In genomic region chr16:22383827-22384226, GRCh38 we compare ENCODE assay signal across 30 cellular contexts.
"Had no signal": no experiment of that assay in that cellular context is flagged by ENCODE, and none has a peak within 500 bp of the region (broad histone marks: within the 10 kb centered on the region; RNA-seq: fewer than 3 reads in every experiment).

No MANE protein-coding gene starts in this region.

- H3K36me3 Mint-ChIP-seq: naive thymus-derived CD8-positive, alpha-beta T cell; natural killer cell treated with Interleukin-12 subunit alpha and Interleukin-12 subunit beta and Interleukin-15 and Interleukin-18, amount 100 ng/mL, for 72 hours; stimulated activated memory B cell treated with anti-CD40 and anti-IgM and Interleukin-4, amounts not matched to agents 10 μg/mL and 1 μg/mL and 100 μg/mL, for 72 hours; type B pancreatic cell had no signal

- ATAC-seq: naive thymus-derived CD8-positive, alpha-beta T cell; natural killer cell treated with Interleukin-12 subunit alpha and Interleukin-12 subunit beta and Interleukin-15 and Interleukin-18, amount 100 ng/mL, for 72 hours; pancreas; right cardiac atrium; sciatic nerve; stimulated activated memory B cell treated with anti-CD40 and anti-IgM and Interleukin-4, amounts not matched to agents 10 μg/mL and 1 μg/mL and 100 μg/mL, for 72 hours; stimulated activated naive CD8-positive, alpha-beta T cell treated with anti-CD3 and anti-CD28 coated beads, Interleukin-15, amount 100 ng/mL, for 72 hours; stimulated activated naive CD8-positive, alpha-beta T cell treated with anti-CD3 and anti-CD28 coated beads, Interleukin-15, Interleukin-2, amounts not matched to agents 100 U/mL and 50 U/mL, for 24 hours; upper lobe of right lung had no signal

- H3K9me3 ChIP-seq: neutrophil, pancreas, prostate gland, spleen, suprapubic skin, testis, tibial artery, transverse colon, upper lobe of right lung, uterus had no signal

- H3K4me3 ChIP-seq: pancreas, prostate gland, skin epidermis, smooth muscle cell, spleen, suprapubic skin, testis, tibial artery, transverse colon, upper lobe of right lung, uterus had no signal

- H3K4me2 ChIP-seq: smooth muscle cell had no signal

- H3K4me3 Mint-ChIP-seq: naive thymus-derived CD8-positive, alpha-beta T cell; natural killer cell treated with Interleukin-12 subunit alpha and Interleukin-12 subunit beta and Interleukin-15 and Interleukin-18, amount 100 ng/mL, for 72 hours; nephron progenitor cell; neural crest cell; stimulated activated memory B cell treated with anti-CD40 and anti-IgM and Interleukin-4, amounts not matched to agents 10 μg/mL and 1 μg/mL and 100 μg/mL, for 72 hours; stimulated activated naive CD8-positive, alpha-beta T cell treated with anti-CD3 and anti-CD28 coated beads, Interleukin-15, amount 100 ng/mL, for 72 hours; type B pancreatic cell had no signal

- H3K4me1 ChIP-seq: pancreas, upper lobe of right lung, uterus had no signal

- H3K27ac Mint-ChIP-seq: natural killer cell treated with Interleukin-12 subunit alpha and Interleukin-12 subunit beta and Interleukin-15 and Interleukin-18, amount 100 ng/mL, for 72 hours; nephron progenitor cell; stimulated activated memory B cell treated with anti-CD40 and anti-IgM and Interleukin-4, amounts not matched to agents 10 μg/mL and 1 μg/mL and 100 μg/mL, for 72 hours; stimulated activated naive CD8-positive, alpha-beta T cell treated with anti-CD3 and anti-CD28 coated beads, Interleukin-15, amount 100 ng/mL, for 72 hours; type B pancreatic cell had no signal

- H3K27me3 Mint-ChIP-seq: naive thymus-derived CD8-positive, alpha-beta T cell; natural killer cell treated with Interleukin-12 subunit alpha and Interleukin-12 subunit beta and Interleukin-15 and Interleukin-18, amount 100 ng/mL, for 72 hours; stimulated activated memory B cell treated with anti-CD40 and anti-IgM and Interleukin-4, amounts not matched to agents 10 μg/mL and 1 μg/mL and 100 μg/mL, for 72 hours; stimulated activated naive CD8-positive, alpha-beta T cell treated with anti-CD3 and anti-CD28 coated beads, Interleukin-15, amount 100 ng/mL, for 72 hours; type B pancreatic cell had no signal

- H3K9me3 Mint-ChIP-seq: naive thymus-derived CD8-positive, alpha-beta T cell; natural killer cell treated with Interleukin-12 subunit alpha and Interleukin-12 subunit beta and Interleukin-15 and Interleukin-18, amount 100 ng/mL, for 72 hours; nephron progenitor cell; neural crest cell; stimulated activated memory B cell treated with anti-CD40 and anti-IgM and Interleukin-4, amounts not matched to agents 10 μg/mL and 1 μg/mL and 100 μg/mL, for 72 hours; stimulated activated naive CD8-positive, alpha-beta T cell treated with anti-CD3 and anti-CD28 coated beads, Interleukin-15, amount 100 ng/mL, for 72 hours; type B pancreatic cell had no signal

- H3K27ac ChIP-seq: neutrophil, pancreas, prostate gland, skin epidermis, spleen, suprapubic skin, testis, tibial artery, transverse colon, upper lobe of right lung, uterus had no signal

- H3K27me3 ChIP-seq: neutrophil, pancreas, spleen, suprapubic skin, testis, tibial artery, transverse colon, upper lobe of right lung, uterus had no signal

- DNase-seq: naive thymus-derived CD8-positive, alpha-beta T cell; nephron progenitor cell; nucleus accumbens; pancreas; right cardiac atrium; spleen; stimulated activated CD4-positive, alpha-beta T cell treated with anti-CD3 and anti-CD28 coated beads, Interleukin-12 subunit alpha, Interleukin-12 subunit beta, amount 100 ng/mL, for 4 hours; stimulated activated CD4-positive, alpha-beta T cell treated with anti-CD3 and anti-CD28 coated beads, Interleukin-1b, Interleukin-23, amount 100 ng/mL, for 48 hours; stimulated activated CD4-positive, alpha-beta T cell treated with anti-CD3 and anti-CD28 coated beads, Interleukin-4, amount 100 ng/mL, for 1 hour; stimulated activated CD4-positive, alpha-beta T cell treated with anti-CD3 and anti-CD28 coated beads, Interleukin-4, amount 100 ng/mL, for 4 hours; stimulated activated CD8-positive, alpha-beta memory T cell treated with anti-CD3 and anti-CD28 coated beads, Interleukin-4, amount 100 ng/mL, for 48 hours; stimulated activated naive CD4-positive, alpha-beta T cell; stimulated activated naive CD8-positive, alpha-beta T cell treated with anti-CD3 and anti-CD28 coated beads, Interleukin-15, amount 100 ng/mL, for 72 hours; stimulated activated naive CD8-positive, alpha-beta T cell treated with anti-CD3 and anti-CD28 coated beads, Interleukin-15, Interleukin-2, amounts not matched to agents 100 U/mL and 50 U/mL, for 24 hours; substantia nigra; testis; tibial artery; transverse colon; upper lobe of right lung; uterus had no signal

- H3K36me3 ChIP-seq: neutrophil, pancreas, prostate gland, suprapubic skin, transverse colon, upper lobe of right lung, uterus had no signal

- H3K4me1 Mint-ChIP-seq: neural crest cell; stimulated activated memory B cell treated with anti-CD40 and anti-IgM and Interleukin-4, amounts not matched to agents 10 μg/mL and 1 μg/mL and 100 μg/mL, for 72 hours had no signal
